Comparison of ENCODE assay signal across 19 cellular contexts in the genomic region with DNA sequence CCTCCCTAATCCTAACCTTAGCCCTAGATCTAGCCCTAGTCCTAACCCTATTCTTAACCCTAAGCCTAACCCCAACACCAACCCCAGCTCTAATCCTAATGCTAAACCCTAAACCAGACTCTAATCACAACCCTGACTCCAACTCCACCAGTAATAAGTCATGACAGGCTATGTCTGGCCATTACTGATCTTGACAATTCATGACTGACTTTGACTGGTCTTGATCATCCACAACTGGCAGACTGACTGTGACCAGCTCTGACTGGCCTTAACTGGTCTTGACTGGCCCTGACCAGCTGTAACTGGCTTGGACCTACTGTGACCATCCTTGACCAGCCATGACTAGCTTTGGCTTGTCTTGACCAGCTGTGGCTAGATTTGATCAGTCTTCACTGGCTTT.
A peak's percentile ranks its signal among the peaks of the same experiment; 100 is the strongest.
DNase-seq lines count a peak whose midpoint lies in the region; ATAC-seq, FAIRE-seq and TF ChIP-seq lines count a peak whose summit lies in the region.
"Had no signal": no experiment of that assay in that cellular context is flagged by ENCODE, and none has a peak within 500 bp of the region (broad histone marks: within the 10 kb centered on the region; RNA-seq: fewer than 3 reads in every experiment).

No MANE protein-coding gene starts in this region.

- H3K4me1 Mint-ChIP-seq in activated CD4-positive, alpha-beta T cell treated with anti-CD3 and anti-CD28 coated beads for 36 hours: peaks cover 6% of the 10 kb centered on the region

- no peak overlapping the region for H2AFZ ChIP-seq in K562 (ENCODE audit: low read depth, low read length)

- no peak for TF ChIP-seq CTCF in K562 (IDR thresholded peaks at IDR 0.05 in 2 of 3, conservative IDR thresholded peaks at IDR 0.05 in 1 of 3; ENCODE audit: insufficient read depth in 2 of 3, low read depth in 1 of 3, low read length in 3 of 3)
- no peak for TF ChIP-seq CTCF in left lung (IDR thresholded peaks at IDR 0.05)

- H3K27ac ChIP-seq in K562 (ENCODE audit: extremely low read depth, low read depth, low read length) (no peak overlapping the region), left lung (no peak overlapping the region)
- H3K27ac ChIP-seq: BLaER1 treated with 17β-estradiol and CSF1 and Interleukin-3, amounts not matched to agents 10 nM and 100 nM had no signal

- no peak overlapping the region for H3K4me2 ChIP-seq in K562 (ENCODE audit: insufficient read depth, low read length)
- H3K4me2 ChIP-seq: BLaER1 treated with 17β-estradiol and CSF1 and Interleukin-3, amounts not matched to agents 10 nM and 100 nM had no signal

- DNase-seq in activated CD4-positive, alpha-beta T cell treated with anti-CD3 and anti-CD28 coated beads for 36 hours: peak; percentile 7
- DNase-seq in activated CD4-positive, alpha-beta T cell treated with anti-CD3 and anti-CD28 coated beads for 4 hours: no peak
- DNase-seq in GM12891 (ENCODE audit: insufficient read length, low spot score): no peak
- DNase-seq in K562 (ENCODE audit: extremely low read depth in 1 of 4, low spot score in 3 of 4): no peak
- no peak for DNase-seq in amygdala (lab: John Stamatoyannopoulos, UW)
- DNase-seq in left lung: no peak
- no peak for DNase-seq in NCI-H187 treated with DMSO at 0.1 percent for 48 hours (lab: John Stamatoyannopoulos, UW)
- DNase-seq: 8988T; Calu3; CD8-positive, alpha-beta T cell; DMS79 treated with DMSO at 0.1 percent for 48 hours; GF-D8; GOT3 had no signal

- peak; percentile 23 for FAIRE-seq in GM12891 (lab: Jason Lieb, UNC)
- FAIRE-seq in K562 (lab: Jason Lieb, UNC): no peak
- FAIRE-seq: GM19239, HepG2 had no signal

- H3K27me3 Mint-ChIP-seq in activated CD4-positive, alpha-beta T cell treated with anti-CD3 and anti-CD28 coated beads for 36 hours: peaks cover 2% of the 10 kb centered on the region

- H3K27me3 ChIP-seq in K562 (ENCODE audit: control insufficient read depth in 2 of 2, insufficient read depth in 2 of 2, low read length in 2 of 2) (no peaks in the 10 kb centered on the region), left lung (no peaks in the 10 kb centered on the region)

- no peaks in the 10 kb centered on the region for H4K20me1 ChIP-seq in K562 (replicated peaks; ENCODE audit: control insufficient read depth, insufficient read depth, low read length)
- H4K20me1 ChIP-seq: BLaER1 treated with 17β-estradiol and CSF1 and Interleukin-3, amounts not matched to agents 10 nM and 100 nM had no signal

- TF ChIP-seq POLR2A in GM12891 (IDR thresholded peaks at IDR 0.05; ENCODE audit: low read depth, low read length) (no peak), K562 (conservative IDR thresholded peaks at IDR 0.05) (no peak)

- H3K4me3 ChIP-seq in K562 (no peak overlapping the region), left lung (no peak overlapping the region)
- H3K4me3 ChIP-seq: BLaER1 treated with 17β-estradiol and CSF1 and Interleukin-3, amounts not matched to agents 10 nM and 100 nM; HAP-1 had no signal

- BruUV-seq in K562 (replicated peaks; lab: Mats Ljungman, UMichigan): no TSS peak

- CTCF ChIA-PET in activated CD4-positive, alpha-beta T cell treated with anti-CD3 and anti-CD28 coated beads for 36 hours (lab: Charles Lee): interaction anchor here (0.7 to 1.7 kb wide), 2 partner anchors 26 to 253 kb away, joined by 3 to 5 read pairs; no protein-coding TSS in a partner anchor
- CTCF ChIA-PET in K562 (lab: Yijun Ruan, JAX; ENCODE audit: low intra/inter-chr PET ratio): no interaction called here

- no peaks in the 10 kb centered on the region for H3K9me3 ChIP-seq in K562 (replicated peaks; ENCODE audit: control insufficient read depth, insufficient read depth, low read depth, low read length)
- no peaks in the 10 kb centered on the region for H3K9me3 ChIP-seq in left lung
- H3K9me3 ChIP-seq: HAP-1 had no signal

- no peak overlapping the region for H3K9ac ChIP-seq in K562 (ENCODE audit: insufficient read depth in 1 of 2, low read depth in 2 of 2, low read length in 2 of 2)
- H3K9ac ChIP-seq: BLaER1 treated with 17β-estradiol and CSF1 and Interleukin-3, amounts not matched to agents 10 nM and 100 nM had no signal

- no peaks in the 10 kb centered on the region for H3K36me3 Mint-ChIP-seq in activated CD4-positive, alpha-beta T cell treated with anti-CD3 and anti-CD28 coated beads for 36 hours (ENCODE audit: low read depth)
- H3K36me3 Mint-ChIP-seq: CD8-positive, alpha-beta T cell had no signal

- no peak for TF ChIP-seq RAD21 in K562 (CRISPR knock-in tag; conservative IDR thresholded peaks at IDR 0.05 in 1 of 2, IDR thresholded peaks at IDR 0.05 in 1 of 2)

- POLR2A ChIA-PET in activated CD4-positive, alpha-beta T cell treated with anti-CD3 and anti-CD28 coated beads for 36 hours (lab: Charles Lee): no interaction called here
- POLR2A ChIA-PET in K562 (lab: Yijun Ruan, JAX): interaction anchor here (0.6 kb wide), 1 partner anchor 821 kb away, joined by 4 read pairs; no protein-coding TSS in a partner anchor

- ATAC-seq in activated CD4-positive, alpha-beta T cell treated with anti-CD3 and anti-CD28 coated beads for 36 hours: no peak
- ATAC-seq in K562 (no peak), left lung (no peak)
- ATAC-seq: CD8-positive, alpha-beta T cell; HepG2 had no signal

- no peaks in the 10 kb centered on the region for H3K9me1 ChIP-seq in K562 (ENCODE audit: control insufficient read depth, insufficient read depth, low read length)

- H3K4me1 ChIP-seq in K562 (replicated peaks in 1 of 2; ENCODE audit: control insufficient read depth in 2 of 2, insufficient read depth in 2 of 2, low read length in 2 of 2) (no peaks in the 10 kb centered on the region), left lung (no peaks in the 10 kb centered on the region)

- H3K36me3 ChIP-seq in K562 (ENCODE audit: control insufficient read depth, insufficient read depth, low read length): no peaks in the 10 kb centered on the region
- no peaks in the 10 kb centered on the region for H3K36me3 ChIP-seq in left lung
- H3K36me3 ChIP-seq: BLaER1 treated with 17β-estradiol and CSF1 and Interleukin-3, amounts not matched to agents 10 nM and 100 nM; HAP-1 had no signal

- intact Hi-C loops in activated CD4-positive, alpha-beta T cell treated with anti-CD3 and anti-CD28 coated beads for 36 hours (cut with DNase I, micrococcal nuclease): no loop called here
- intact Hi-C loops in K562 (cut with micrococcal nuclease): no loop called here
- intact Hi-C loops in left lung (cut with DNase I): no loop called here

- in situ Hi-C loops in K562 (cut with MboI): loop anchor here (10.0 kb wide), 1 partner anchor 671 kb away; no protein-coding TSS in a partner anchor

- no peaks in the 10 kb centered on the region for H3K79me2 ChIP-seq in K562 (ENCODE audit: control insufficient read depth, insufficient read depth, low read length)

- no peak for TF ChIP-seq EP300 in K562 (IDR thresholded peaks at IDR 0.05; ENCODE audit: low read length)

- H3K9me3 Mint-ChIP-seq in activated CD4-positive, alpha-beta T cell treated with anti-CD3 and anti-CD28 coated beads for 36 hours (ENCODE audit: low read depth): no peaks in the 10 kb centered on the region
- H3K9me3 Mint-ChIP-seq: CD8-positive, alpha-beta T cell; IgD-negative memory B cell had no signal

- H3K27ac Mint-ChIP-seq in activated CD4-positive, alpha-beta T cell treated with anti-CD3 and anti-CD28 coated beads for 36 hours: no peak overlapping the region
- H3K27ac Mint-ChIP-seq: B cell; CD8-positive, alpha-beta T cell; IgD-negative memory B cell had no signal

- no peak overlapping the region for H3K4me3 Mint-ChIP-seq in activated CD4-positive, alpha-beta T cell treated with anti-CD3 and anti-CD28 coated beads for 36 hours
- H3K4me3 Mint-ChIP-seq: B cell; CD8-positive, alpha-beta T cell; IgD-negative memory B cell had no signal

TF ChIP-seq in GM12891, 5 proteins besides CTCF, POLR2A, EP300 and RAD21:
- TF ChIP-seq SPI1 (IDR thresholded peaks at IDR 0.05; ENCODE audit: low read depth, low read length) (no peak), POU2F2 (IDR thresholded peaks at IDR 0.05; ENCODE audit: low read depth, low read length) (no peak), PAX5 (IDR thresholded peaks at IDR 0.05; ENCODE audit: insufficient read depth, low read length, severe bottlenecking) (no peak), TAF1 (IDR thresholded peaks at IDR 0.05; ENCODE audit: low read depth, low read length) (no peak), POLR2AphosphoS5 (IDR thresholded peaks at IDR 0.05; ENCODE audit: low read depth, low read length) (no peak)

TF ChIP-seq in K562, 482 proteins besides CTCF, POLR2A, EP300 and RAD21:
- no peak for TF ChIP-seq KLF6 (CRISPR knock-in tag; IDR thresholded peaks at IDR 0.05; ENCODE audit: borderline replicate concordance)
- TF ChIP-seq KLF16 (IDR thresholded peaks at IDR 0.05): 0 out of 2 replicates have a peak, but pooled peaks have one; percentile 49
TF ChIP-seq in K562: peak in this region for 1.
